15 cellular contexts compared by ENCODE assay signal in genomic region chr1:155145491-155145890, GRCh38. TPM values are rescaled to one million over a fixed set of nuclear protein-coding genes. Genes with fewer than 3 reads are reported as not detected.
"Had no signal": no experiment of that assay in that cellular context is flagged by ENCODE, and none has a peak within 500 bp of the region (broad histone marks: within the 10 kb centered on the region; RNA-seq: fewer than 3 reads in every experiment).

No MANE protein-coding gene starts in this region.

- H3K4me1 Mint-ChIP-seq: stimulated activated naive CD8-positive, alpha-beta T cell treated with anti-CD3 and anti-CD28 coated beads, Interleukin-15, amount 100 ng/mL, for 72 hours had no signal

- H3K27me3 ChIP-seq: ascending aorta, gastrocnemius medialis, pancreas, upper lobe of left lung had no signal

- H3K9me3 Mint-ChIP-seq: activated CD4-positive, alpha-beta memory T cell treated with anti-CD3 and anti-CD28 coated beads for 36 hours; activated naive CD4-positive, alpha-beta T cell treated with anti-CD3 and anti-CD28 coated beads, Interleukin-2, amount 10 ng/mL, durations not matched to agents 7 days and 5 days; stimulated activated naive CD8-positive, alpha-beta T cell treated with anti-CD3 and anti-CD28 coated beads, Interleukin-15, amount 100 ng/mL, for 72 hours had no signal

- H3K4me3 ChIP-seq: ascending aorta, esophagus muscularis mucosa, gastrocnemius medialis, heart right ventricle, pancreas, upper lobe of left lung had no signal

- H3K4me1 ChIP-seq: ascending aorta, gastrocnemius medialis, pancreas had no signal

- DNase-seq: activated CD4-positive, alpha-beta memory T cell treated with anti-CD3 and anti-CD28 coated beads for 36 hours; activated CD4-positive, alpha-beta T cell treated with anti-CD3 and anti-CD28 coated beads for 1 hour; activated CD8-positive, alpha-beta memory T cell treated with anti-CD3 and anti-CD28 coated beads, Interleukin-2, amount 10 ng/mL, durations not matched to agents 7 days and 5 days; activated naive CD4-positive, alpha-beta T cell treated with anti-CD3 and anti-CD28 coated beads, Interleukin-2, amount 10 ng/mL, durations not matched to agents 7 days and 5 days; activated T-cell treated with anti-CD3 and anti-CD28 coated beads, Interleukin-2, amount 50 U/mL, for 1 hour; gastrocnemius medialis; heart right ventricle; midbrain; pancreas; stimulated activated CD4-positive, alpha-beta T cell treated with anti-CD3 and anti-CD28 coated beads, Interleukin-1b, Interleukin-23, amount 100 ng/mL, for 48 hours; stimulated activated naive CD8-positive, alpha-beta T cell treated with anti-CD3 and anti-CD28 coated beads, Interleukin-15, amount 100 ng/mL, for 72 hours; upper lobe of left lung had no signal

- H3K27ac Mint-ChIP-seq: activated CD4-positive, alpha-beta memory T cell treated with anti-CD3 and anti-CD28 coated beads for 36 hours; activated CD8-positive, alpha-beta memory T cell treated with anti-CD3 and anti-CD28 coated beads, Interleukin-2, amount 10 ng/mL, durations not matched to agents 7 days and 5 days; activated naive CD4-positive, alpha-beta T cell treated with anti-CD3 and anti-CD28 coated beads, Interleukin-2, amount 10 ng/mL, durations not matched to agents 7 days and 5 days had no signal

- H3K36me3 Mint-ChIP-seq: activated CD4-positive, alpha-beta memory T cell treated with anti-CD3 and anti-CD28 coated beads for 36 hours; activated naive CD4-positive, alpha-beta T cell treated with anti-CD3 and anti-CD28 coated beads, Interleukin-2, amount 10 ng/mL, durations not matched to agents 7 days and 5 days had no signal

- H3K4me3 Mint-ChIP-seq: activated CD4-positive, alpha-beta memory T cell treated with anti-CD3 and anti-CD28 coated beads for 36 hours; activated CD8-positive, alpha-beta memory T cell treated with anti-CD3 and anti-CD28 coated beads, Interleukin-2, amount 10 ng/mL, durations not matched to agents 7 days and 5 days; activated naive CD4-positive, alpha-beta T cell treated with anti-CD3 and anti-CD28 coated beads, Interleukin-2, amount 10 ng/mL, durations not matched to agents 7 days and 5 days; stimulated activated naive CD8-positive, alpha-beta T cell treated with anti-CD3 and anti-CD28 coated beads, Interleukin-15, amount 100 ng/mL, for 72 hours had no signal

- H3K36me3 ChIP-seq: ascending aorta, esophagus muscularis mucosa, gastrocnemius medialis, heart right ventricle, pancreas, upper lobe of left lung had no signal

- H3K9me3 ChIP-seq: ascending aorta, esophagus muscularis mucosa, gastrocnemius medialis, heart right ventricle, pancreas, upper lobe of left lung had no signal

- H3K27ac ChIP-seq: ascending aorta, esophagus muscularis mucosa, gastrocnemius medialis, heart right ventricle, pancreas, upper lobe of left lung had no signal

RNA-seq across cellular contexts. Expression of gene EFNA1, which starts 17.8 kb away (rescaled TPM):
- total RNA-seq: activated CD8-positive, alpha-beta memory T cell treated with anti-CD3 and anti-CD28 coated beads, Interleukin-2, amount 10 ng/mL, durations not matched to agents 7 days and 5 days; T-helper 1 cell treated with Interleukin-12 subunit alpha and Interleukin-12 subunit beta and Interleukin-4 antibody, amounts not matched to agents 30 ng/mL and 1 ng/mL, for 36 hours had no signal

RNA-seq across cellular contexts. Expression of gene TRIM46, which starts 28.2 kb away (rescaled TPM):
- total RNA-seq: ascending aorta, gastrocnemius medialis had no signal
